ENCODE assay signal across 8 cellular contexts in the genomic region with DNA sequence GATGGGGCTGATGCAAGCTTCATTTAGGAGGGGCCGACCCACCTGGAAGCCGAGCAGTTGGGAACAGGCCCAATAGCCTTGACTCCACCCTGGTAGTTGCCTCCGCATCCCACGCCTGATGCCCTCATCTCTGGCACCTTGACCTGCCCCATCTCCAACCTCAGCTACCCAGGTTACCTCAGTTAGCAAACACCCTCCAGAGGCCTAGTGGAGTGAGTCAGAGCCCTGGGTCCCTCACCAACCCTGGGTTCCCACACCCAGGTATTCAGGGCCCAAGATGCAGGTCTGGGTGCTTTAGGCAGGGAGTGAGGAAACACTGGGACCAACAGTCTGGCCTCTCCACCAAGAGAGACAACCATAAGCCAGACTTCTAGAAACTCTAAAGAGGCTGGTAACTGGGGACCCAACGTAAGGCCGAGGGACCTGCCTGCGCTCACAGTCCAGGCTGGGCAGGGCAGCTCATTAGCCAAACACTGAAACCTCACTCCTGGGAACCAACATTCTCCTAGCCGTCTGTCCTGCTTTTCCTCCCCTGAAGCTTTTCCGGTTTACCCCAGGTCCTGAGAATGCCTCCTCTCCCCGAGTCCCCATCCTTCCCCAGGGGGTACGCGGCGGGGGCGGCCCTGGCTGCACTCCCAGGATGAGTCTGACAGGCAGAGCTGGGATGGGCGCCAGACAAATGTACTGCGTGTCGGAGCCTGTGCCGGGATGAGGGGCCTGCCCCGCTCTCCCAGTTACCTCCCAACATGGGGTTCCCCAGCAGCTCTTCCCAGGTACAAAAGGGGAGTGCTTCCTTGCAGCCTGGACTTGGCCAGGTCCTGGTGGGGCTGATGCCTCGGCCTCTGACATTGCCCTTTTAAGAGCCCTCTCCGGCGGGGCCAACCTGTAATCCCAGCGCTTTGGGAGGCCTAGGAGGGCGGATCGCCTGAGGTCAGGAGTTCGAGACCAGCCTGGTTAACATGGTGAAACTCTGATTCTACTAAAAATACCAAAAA. TPM values are rescaled to one million over a fixed set of nuclear protein-coding genes. Genes with fewer than 3 reads are reported as not detected.
DNase-seq lines count a peak whose midpoint lies in the region; ATAC-seq and TF ChIP-seq lines count a peak whose summit lies in the region.

No MANE protein-coding gene starts in this region.

- peaks cover 48% of the 10 kb centered on the region for H3K36me3 ChIP-seq in MG63

- no peaks in the 10 kb centered on the region for H3K9me3 ChIP-seq in MG63

- ATAC-seq in HG03565 (IDR thresholded peaks at IDR 0.05; ENCODE audit: unreplicated experiment) (no peak), HG03442 (IDR thresholded peaks at IDR 0.05; ENCODE audit: unreplicated experiment) (no peak)

- peak overlapping the region; percentile 76 for H3K27ac ChIP-seq in substantia nigra (ENCODE audit: low read depth, low read length, poor library complexity, severe bottlenecking)

- DNase-seq in COLO668 (lab: John Stamatoyannopoulos, UW; ENCODE audit: unreplicated experiment): peak; percentile 45
- DNase-seq in MG63: peak; percentile 95
- peak; percentile 76 for DNase-seq in iris pigment epithelial cell (ENCODE audit: low read depth)
- DNase-seq in substantia nigra (lab: John Stamatoyannopoulos, UW): peak in 21 of 49 donors; percentile 23 to 90 (median 52)
- DNase-seq in medulla oblongata (ENCODE audit: extremely low spot score): no peak

- H3K4me3 Mint-ChIP-seq in brain: peak overlapping the region in 2 of 5 experiments; percentile 41 to 50

- H3K36me3 Mint-ChIP-seq in brain: peaks cover 23% of the 10 kb centered on the region

- H3K27me3 Mint-ChIP-seq in brain: peaks cover 10% of the 10 kb centered on the region

- peak overlapping the region in 4 of 5 experiments; percentile 33 to 93 (median 91) for H3K27ac Mint-ChIP-seq in brain

- no peak for TF ChIP-seq CTCF in brain (conservative IDR thresholded peaks at IDR 0.05)

- H3K27me3 ChIP-seq in MG63: no peaks in the 10 kb centered on the region

- H3K4me1 Mint-ChIP-seq in brain: peaks cover 56% of the 10 kb centered on the region

- H3K9me3 Mint-ChIP-seq in brain: no peaks in the 10 kb centered on the region

- no peak overlapping the region for H3K4me3 ChIP-seq in MG63

RNA-seq across cellular contexts. Expression of a gene that starts 8.9 kb away (rescaled TPM):
- 0.76 and 1.2 TPM in 2 replicates for total RNA-seq in MG63 (2014; rRNA removed; shearing (Covaris generic); ENCODE audit: low replicate concordance)
- polyA plus RNA-seq in brain (ENCODE audit: insufficient read depth, low read depth, low replicate concordance): 109 TPM

RNA-seq across cellular contexts. Expression of a gene that starts 26.7 kb away (rescaled TPM):
- 751 and 778 TPM in 2 replicates for total RNA-seq in MG63 (2014; rRNA removed; shearing (Covaris generic); ENCODE audit: low replicate concordance)
- 402 TPM for polyA plus RNA-seq in brain (ENCODE audit: insufficient read depth, low read depth, low replicate concordance)

RNA-seq across cellular contexts. Expression of a gene that starts 42.5 kb away (rescaled TPM):
- total RNA-seq in MG63 (2014; rRNA removed; shearing (Covaris generic); ENCODE audit: low replicate concordance): 38.5 and 67.0 TPM in 2 replicates
- 77.5 TPM for polyA plus RNA-seq in brain (ENCODE audit: insufficient read depth, low read depth, low replicate concordance)
